15 cellular contexts compared by ENCODE assay signal in the genomic region with DNA sequence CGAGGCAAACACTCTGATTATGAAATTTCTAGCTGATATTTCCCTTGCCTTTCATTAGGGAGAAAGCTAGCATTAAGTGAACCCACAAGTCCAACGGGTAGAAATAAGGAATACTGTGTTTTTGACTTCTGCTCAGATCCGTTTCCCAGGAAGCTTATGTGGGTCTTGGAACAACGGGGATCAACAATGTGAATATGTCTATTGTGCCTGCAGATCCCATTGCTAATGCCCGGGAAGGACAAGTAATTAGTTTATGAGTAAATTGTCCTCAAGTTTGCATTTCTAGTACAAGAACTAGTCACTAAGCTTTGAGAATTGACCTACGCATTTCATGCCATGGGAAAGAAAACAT.
A peak's percentile ranks its signal among the peaks of the same experiment; 100 is the strongest.
DNase-seq lines count a peak whose midpoint lies in the region; TF ChIP-seq lines count a peak whose summit lies in the region.
"Had no signal": no experiment of that assay in that cellular context is flagged by ENCODE, and none has a peak within 500 bp of the region (broad histone marks: within the 10 kb centered on the region; RNA-seq: fewer than 3 reads in every experiment).

No MANE protein-coding gene starts in this region.

- TF ChIP-seq CTCF in colonic mucosa (IDR thresholded peaks at IDR 0.05) = no peak
- TF ChIP-seq CTCF in A673 (conservative IDR thresholded peaks at IDR 0.05; ENCODE audit: low read depth, low read length) = no peak

- DNase-seq in NCI-H2227 treated with DMSO at 0.1 percent for 48 hours (lab: John Stamatoyannopoulos, UW) (peak; percentile 59), NCI-H2227 (lab: John Stamatoyannopoulos, UW; ENCODE audit: unreplicated experiment) (no peak), NCI-H748 treated with DMSO at 0.1 percent for 48 hours (lab: John Stamatoyannopoulos, UW) (peak; percentile 52), colonic mucosa (peak; percentile 7), LoVo (ENCODE audit: low spot score) (no peak), posterior cingulate gyrus (no peak), A673 (ENCODE audit: low spot score) (no peak)
- DNase-seq in stimulated activated CD8-positive, alpha-beta memory T cell treated with anti-CD3 and anti-CD28 coated beads, Interleukin-4, amount 100 ng/mL, for 48 hours = peak; percentile 4
- DNase-seq: activated T-cell treated with anti-CD3 and anti-CD28 coated beads, Interleukin-2, amount 50 U/mL, for 1 hour; DND-41; heart right ventricle; left lung; stimulated activated CD4-positive, alpha-beta T cell treated with anti-CD3 and anti-CD28 coated beads, Interleukin-12 subunit alpha, Interleukin-12 subunit beta, amount 100 ng/mL, for 4 hours; WERI-Rb-1 had no signal

- H3K9me3 ChIP-seq in colonic mucosa = no peaks in the 10 kb centered on the region
- H3K9me3 ChIP-seq in A673 (ENCODE audit: low read depth, low read length, poor library complexity, severe bottlenecking) = no peaks in the 10 kb centered on the region
- H3K9me3 ChIP-seq: heart right ventricle, left lung, neutrophil had no signal

- H3K4me1 ChIP-seq in colonic mucosa (peaks cover 18% of the 10 kb centered on the region), A673 (ENCODE audit: insufficient read depth, low read length, poor library complexity, severe bottlenecking) (peaks cover 32% of the 10 kb centered on the region)

- H3K4me3 ChIP-seq in colonic mucosa = no peak overlapping the region
- H3K4me3 ChIP-seq in A673 (ENCODE audit: low read depth, low read length, poor library complexity, severe bottlenecking) = no peak overlapping the region
- H3K4me3 ChIP-seq: heart right ventricle, left lung had no signal

- H3K36me3 ChIP-seq in colonic mucosa (no peaks in the 10 kb centered on the region), A673 (ENCODE audit: insufficient read depth, low read length, poor library complexity, severe bottlenecking) (no peaks in the 10 kb centered on the region)
- H3K36me3 ChIP-seq: heart right ventricle, left lung, neutrophil, WERI-Rb-1 had no signal

- intact Hi-C loops in colonic mucosa (cut with DNase I) (no loop called here), posterior cingulate gyrus (cut with DNase I) (no loop called here), A673 (cut with micrococcal nuclease; ENCODE audit: unreplicated experiment) (no loop called here)

- CTCF ChIA-PET in A673 (lab: Charles Lee) = no interaction called here

- no TSS peak for BruUV-seq in A673 (replicated peaks; lab: Mats Ljungman, UMichigan)

- H3K27me3 ChIP-seq in colonic mucosa = no peaks in the 10 kb centered on the region
- H3K27me3 ChIP-seq in A673 (replicated peaks; ENCODE audit: insufficient read depth, low read depth, low read length, poor library complexity) = no peaks in the 10 kb centered on the region
- H3K27me3 ChIP-seq: left lung, neutrophil had no signal

- H3K27ac ChIP-seq in colonic mucosa (no peak overlapping the region), A673 (ENCODE audit: low read depth, low read length, poor library complexity, severe bottlenecking) (no peak overlapping the region)
- H3K27ac ChIP-seq: heart right ventricle, left lung, WERI-Rb-1 had no signal

- POLR2A ChIA-PET in A673 (lab: Charles Lee; ENCODE audit: low non-redundant PET) = interaction anchor here (0.6 kb wide), 1 partner anchor 1752 kb away, joined by 3 read pairs; no protein-coding TSS in a partner anchor

- H3K9ac ChIP-seq in colonic mucosa (ENCODE audit: low read depth in 2 of 2, low read length in 2 of 2) = no peak overlapping the region

Comparison
In these comparisons a context has a peak if more than half of its experiments do, and no peak if none do; other contexts are left out.
1. DNase-seq: peak in NCI-H2227 treated with DMSO at 0.1 percent for 48 hours (single experiment), NCI-H748 treated with DMSO at 0.1 percent for 48 hours (single experiment), colonic mucosa (single experiment) and stimulated activated CD8-positive, alpha-beta memory T cell treated with anti-CD3 and anti-CD28 coated beads, Interleukin-4, amount 100 ng/mL, for 48 hours (single experiment); none in NCI-H2227 (single experiment), LoVo (single experiment), posterior cingulate gyrus (0 of 10) and A673 (single experiment).